In genomic region chr13:49495783-49496762, GRCh38 we compare ENCODE assay signal across 8 cellular contexts. TPM values are rescaled to one million over a fixed set of nuclear protein-coding genes. Genes with fewer than 3 reads are reported as not detected.
DNase-seq lines count a peak whose midpoint lies in the region; ATAC-seq and TF ChIP-seq lines count a peak whose summit lies in the region.

Gene PHF11 (plus strand): TSS chr13:49495953. CDS start chr13:49496002, 49 bp downstream.

- H3K18ac ChIP-seq in trophoblast cell (ENCODE audit: low read length): peak within 1 kb of the TSS; percentile 57

- peak within 1 kb of the TSS; percentile 96 for H3K4me3 Mint-ChIP-seq in CD8-positive, alpha-beta T cell

- no peaks in the 10 kb centered on the region for H3K27me3 Mint-ChIP-seq in CD8-positive, alpha-beta T cell (ENCODE audit: low read depth)

- no peak for TF ChIP-seq CTCF in CD8-positive, alpha-beta T cell (IDR thresholded peaks at IDR 0.05)
- TF ChIP-seq CTCF in tibial artery (IDR thresholded peaks at IDR 0.05): no peak

- peak within 1 kb of the TSS; percentile 16 for H2BK5ac ChIP-seq in trophoblast cell (ENCODE audit: low read depth, low read length, poor library complexity)

- peaks cover 47% of the 10 kb centered on the region for H3K4me1 Mint-ChIP-seq in CD8-positive, alpha-beta T cell (ENCODE audit: low read depth)

- H2BK120ac ChIP-seq in trophoblast cell (ENCODE audit: insufficient read depth, low read length, poor library complexity): peak within 1 kb of the TSS; percentile 44

- peaks cover 9% of the 10 kb centered on the region for H3K79me1 ChIP-seq in trophoblast cell (ENCODE audit: low read length)

- H3K79me2 ChIP-seq in trophoblast cell (ENCODE audit: control insufficient read depth, insufficient read depth, low read length, poor library complexity): peaks cover 1% of the 10 kb centered on the region

- H3K4me2 ChIP-seq in trophoblast cell (ENCODE audit: low read length): peak within 1 kb of the TSS; percentile 71

- H3K27ac Mint-ChIP-seq in CD8-positive, alpha-beta T cell: peak within 1 kb of the TSS; percentile 99

- peak within 1 kb of the TSS; percentile 69 for H4K91ac ChIP-seq in trophoblast cell (ENCODE audit: low read depth, low read length)

- peak within 1 kb of the TSS; percentile 90 for H3K27ac ChIP-seq in CD8-positive, alpha-beta T cell (ENCODE audit: low read depth, low read length)
- peak within 1 kb of the TSS; percentile 73 for H3K27ac ChIP-seq in trophoblast cell (ENCODE audit: low read depth, low read length)
- H3K27ac ChIP-seq in tibial artery: peak within 1 kb of the TSS; percentile 88 to 92

- peaks cover 49% of the 10 kb centered on the region for H3K36me3 Mint-ChIP-seq in CD8-positive, alpha-beta T cell

- no peaks in the 10 kb centered on the region for H3K9me3 Mint-ChIP-seq in CD8-positive, alpha-beta T cell

- peak; percentile 67 to 89 (median 85) for DNase-seq in CD8-positive, alpha-beta T cell
- DNase-seq in SW 1271 (lab: John Stamatoyannopoulos, UW): peak; percentile 4 to 55
- DNase-seq in activated naive CD8-positive, alpha-beta T cell treated with anti-CD3 and anti-CD28 coated beads, Interleukin-2, amount 50 U/mL, for 16 hours (ENCODE audit: low read depth, low spot score): peak; percentile 75
- peak; percentile 94 for DNase-seq in Right ventricle myocardium inferior (ENCODE audit: missing footprints)
- DNase-seq in trophoblast cell: peak; percentile 93 to 94
- DNase-seq in tibial artery: peak; percentile 82 to 89

- no peaks in the 10 kb centered on the region for H3K36me3 ChIP-seq in CD8-positive, alpha-beta T cell (ENCODE audit: insufficient read depth, low read length)
- H3K36me3 ChIP-seq in trophoblast cell (ENCODE audit: control insufficient read depth in 1 of 2, insufficient read depth in 2 of 2, low read length in 2 of 2): no peaks in the 10 kb centered on the region
- peaks cover 0 to 2% (median 0%) of the 10 kb centered on the region in 3 donors for H3K36me3 ChIP-seq in tibial artery

- H3K4me1 ChIP-seq in CD8-positive, alpha-beta T cell (ENCODE audit: insufficient read depth, low read length): peaks cover 20% of the 10 kb centered on the region
- peaks cover 0 to 3% of the 10 kb centered on the region in 2 experiments for H3K4me1 ChIP-seq in trophoblast cell (ENCODE audit: control insufficient read depth in 1 of 2, insufficient read depth in 2 of 2, low read length in 2 of 2)
- peaks cover 0 to 11% (median 5%) of the 10 kb centered on the region in 4 donors for H3K4me1 ChIP-seq in tibial artery

- peak within 1 kb of the TSS; percentile 67 for H4K12ac ChIP-seq in trophoblast cell (ENCODE audit: low read depth, low read length)

- H3K27me3 ChIP-seq in CD8-positive, alpha-beta T cell (ENCODE audit: insufficient read depth, low read length): no peaks in the 10 kb centered on the region
- H3K27me3 ChIP-seq in trophoblast cell (ENCODE audit: insufficient read depth, low read length) (no peaks in the 10 kb centered on the region), tibial artery (no peaks in the 10 kb centered on the region)

- peak within 1 kb of the TSS; percentile 57 for H3K9ac ChIP-seq in trophoblast cell (ENCODE audit: low read length)

- no peak within 1 kb of the TSS for H2AK5ac ChIP-seq in trophoblast cell (ENCODE audit: low read length)

- peak; percentile 80 for ATAC-seq in CD8-positive, alpha-beta T cell
- ATAC-seq in GM19452 (IDR thresholded peaks at IDR 0.05; ENCODE audit: unreplicated experiment) (peak; percentile 82), HG03565 (IDR thresholded peaks at IDR 0.05; ENCODE audit: unreplicated experiment) (peak; percentile 83), Right ventricle myocardium inferior (peak; percentile 88)

- H3K14ac ChIP-seq in trophoblast cell (ENCODE audit: low read length): peak within 1 kb of the TSS; percentile 79

- WGBS in trophoblast cell (ENCODE audit: extremely low coverage, insufficient coverage, insufficient read length): no CpG with 5 or more reads among the region's 71 CpGs

- H2BK12ac ChIP-seq in trophoblast cell (ENCODE audit: low read length): peak within 1 kb of the TSS; percentile 23

- no peak within 1 kb of the TSS for H3K23ac ChIP-seq in trophoblast cell (ENCODE audit: low read length)

- peak within 1 kb of the TSS; percentile 38 for H2AFZ ChIP-seq in trophoblast cell (ENCODE audit: insufficient read depth, low read length, poor library complexity)

- POLR2A ChIA-PET in CD8-positive, alpha-beta T cell (lab: Charles Lee): interaction anchor here (0.5 to 4.4 kb wide), 12 partner anchors 10 to 520 kb away, joined by 3 to 86 read pairs (median 6); partner anchors contain the start of genes CAB39L, FNDC3A, KPNA3 and RCBTB1

- peak within 1 kb of the TSS; percentile 19 for H3K4ac ChIP-seq in trophoblast cell (ENCODE audit: low read depth, low read length)

- H3K4me3 ChIP-seq in CD8-positive, alpha-beta T cell (ENCODE audit: low read depth, low read length): peak within 1 kb of the TSS; percentile 88
- H3K4me3 ChIP-seq in trophoblast cell (ENCODE audit: low read depth, low read length) (peak within 1 kb of the TSS; percentile 70), tibial artery (peak within 1 kb of the TSS; percentile 66 to 79)

- H4K8ac ChIP-seq in trophoblast cell (ENCODE audit: low read depth, low read length): peak within 1 kb of the TSS; percentile 76

- H3K9me3 ChIP-seq in CD8-positive, alpha-beta T cell (ENCODE audit: low read length): no peaks in the 10 kb centered on the region
- peaks cover 3% of the 10 kb centered on the region for H3K9me3 ChIP-seq in trophoblast cell (ENCODE audit: insufficient read depth, low read depth, low read length)
- no peaks in the 10 kb centered on the region for H3K9me3 ChIP-seq in tibial artery

- intact Hi-C loops in CD8-positive, alpha-beta T cell (cut with DNase I, micrococcal nuclease): loop anchor here (1.0 to 10.0 kb wide), 12 partner anchors 17 to 1459 kb away; partner anchors contain the start of genes CAB39L (in 2 of the 2), KPNA3 (in 2 of the 2), SETDB2 (in 2 of the 2) and FNDC3A (in 1 of the 2)
- intact Hi-C loops in Right ventricle myocardium inferior (cut with DNase I): loop anchor here (2.0 kb wide), 1 partner anchor 89 kb away; the partner anchor contains the start of gene RCBTB1
- intact Hi-C loops in tibial artery (cut with DNase I; ENCODE audit: low total_unique reads): no loop called here

- CTCF ChIA-PET in CD8-positive, alpha-beta T cell (lab: Charles Lee): interaction anchor here (0.7 to 1.3 kb wide), 4 partner anchors 14 to 111 kb away, joined by 3 to 4 read pairs (median 3); no protein-coding TSS in a partner anchor

RNA-seq across cellular contexts. Expression of gene PHF11, which starts in this region (rescaled TPM):
- total RNA-seq in CD8-positive, alpha-beta T cell: 10 to 100 TPM; 93.9 to 98.3 TPM
- total RNA-seq in Right ventricle myocardium inferior: 20.0 TPM
- polyA plus RNA-seq in trophoblast cell (2013): 11.7 and 12.0 TPM in 2 replicates

Comparison
In these comparisons a context has a peak if more than half of its experiments do, and no peak if none do; other contexts are left out.
1. Peak in every context shown above with its lines: DNase-seq, ATAC-seq, H3K4me3 ChIP-seq and H3K27ac ChIP-seq.
2. DNase-seq: peak in every context shown above with its lines; median percentile 94 in Right ventricle myocardium inferior; 94 in trophoblast cell; 86 in tibial artery; 85 in CD8-positive, alpha-beta T cell; 75 in activated naive CD8-positive, alpha-beta T cell treated with anti-CD3 and anti-CD28 coated beads, Interleukin-2, amount 50 U/mL, for 16 hours; 30 in SW 1271.